ENCODE assay signal across 8 cellular contexts in genomic region chr16:31476305-31477219, GRCh38. TPM values are rescaled to one million over a fixed set of nuclear protein-coding genes. Genes with fewer than 3 reads are reported as not detected.
A peak's percentile ranks its signal among the peaks of the same experiment; 100 is the strongest.
DNase-seq lines count a peak whose midpoint lies in the region; ATAC-seq and TF ChIP-seq lines count a peak whose summit lies in the region.

No MANE protein-coding gene starts in this region.

- no peaks in the 10 kb centered on the region for H3K36me3 ChIP-seq in A673 (ENCODE audit: insufficient read depth, low read length, poor library complexity, severe bottlenecking)

- ATAC-seq in HG02623 (IDR thresholded peaks at IDR 0.05; ENCODE audit: unreplicated experiment) (peak; percentile 63), left colon (peak; percentile 78)

- H3K27me3 ChIP-seq in A673 (replicated peaks; ENCODE audit: insufficient read depth, low read depth, low read length, poor library complexity): no peaks in the 10 kb centered on the region

- H3K4me3 ChIP-seq in A673 (ENCODE audit: low read depth, low read length, poor library complexity, severe bottlenecking): no peak overlapping the region

- BruUV-seq in A673 (replicated peaks; lab: Mats Ljungman, UMichigan): no TSS peak

- no peak overlapping the region for H3K27ac ChIP-seq in A673 (ENCODE audit: low read depth, low read length, poor library complexity, severe bottlenecking)

- CTCF ChIA-PET in A673 (lab: Charles Lee): interaction anchor here (0.6 kb wide), 1 partner anchor 494 kb away, joined by 3 read pairs; no protein-coding TSS in a partner anchor

- no peaks in the 10 kb centered on the region for H3K9me3 ChIP-seq in A673 (ENCODE audit: low read depth, low read length, poor library complexity, severe bottlenecking)

- H3K4me1 ChIP-seq in A673 (ENCODE audit: insufficient read depth, low read length, poor library complexity, severe bottlenecking): no peaks in the 10 kb centered on the region

- POLR2A ChIA-PET in A673 (lab: Charles Lee; ENCODE audit: low non-redundant PET): no interaction called here

- DNase-seq in DMS53 treated with DMSO at 0.1 percent for 48 hours (lab: John Stamatoyannopoulos, UW; ENCODE audit: unreplicated experiment): peak; percentile 48
- DNase-seq in RPMI8226: peak; percentile 95
- peak; percentile 90 for DNase-seq in activated naive CD4-positive, alpha-beta T cell treated with anti-CD3 and anti-CD28 coated beads, Interleukin-2, amount 50 U/mL, for 16 hours
- peak; percentile 93 to 98 for DNase-seq in left colon
- peak; percentile 79 to 85 (median 82) for DNase-seq in stimulated activated CD4-positive, alpha-beta T cell treated with anti-CD3 and anti-CD28 coated beads, TNF-alpha, amount 100 ng/mL, for 1 hour (ENCODE audit: low read depth in 3 of 3, low spot score in 1 of 3)
- no peak for DNase-seq in SIG-M5 treated with dmso at 0.1 percent for 504 hours (lab: John Stamatoyannopoulos, UW; ENCODE audit: unreplicated experiment)
- no peak for DNase-seq in A673 (ENCODE audit: low spot score)

- TF ChIP-seq CTCF in A673 (conservative IDR thresholded peaks at IDR 0.05; ENCODE audit: low read depth, low read length): no peak

- intact Hi-C loops in left colon (cut with DNase I, micrococcal nuclease) (no loop called here), A673 (cut with micrococcal nuclease; ENCODE audit: unreplicated experiment) (no loop called here)

RNA-seq across cellular contexts. Expression of gene TGFB1I1, which starts 4.6 kb away (rescaled TPM):
- total RNA-seq in left colon (10 to 100 TPM in 1 of 2 donors, 1 to 10 TPM in 1; 7.4 to 42.8 TPM), A673 (2021) (3.3 and 3.8 TPM in 2 replicates)

RNA-seq across cellular contexts. Expression of gene SLC5A2, which starts 6.4 kb away (rescaled TPM):
- total RNA-seq in left colon (under 1 TPM; 0.28 to 0.79 TPM), A673 (2021) (not detected in 2 replicates)

RNA-seq across cellular contexts. Expression of gene ARMC5, which starts 17.3 kb away (rescaled TPM):
- total RNA-seq in left colon (1 to 10 TPM; 7.0 to 8.5 TPM), A673 (2021) (7.4 and 8.8 TPM in 2 replicates)

RNA-seq across cellular contexts. Expression of gene RUSF1, which starts 31.6 kb away (rescaled TPM):
- total RNA-seq in left colon: 10 to 100 TPM; 56.5 to 65.4 TPM
- 41.9 and 46.3 TPM in 2 replicates for total RNA-seq in A673 (2021)

RNA-seq across cellular contexts. Expression of gene ZNF843, which starts 34.0 kb away (rescaled TPM):
- total RNA-seq in left colon (under 1 TPM; 0.31 to 0.39 TPM), A673 (2021) (0.32 and 0.81 TPM in 2 replicates)

Comparison
In these comparisons a context has a peak if more than half of its experiments do, and no peak if none do; other contexts are left out.
1. DNase-seq: peak in DMS53 treated with DMSO at 0.1 percent for 48 hours (single experiment), RPMI8226 (single experiment), activated naive CD4-positive, alpha-beta T cell treated with anti-CD3 and anti-CD28 coated beads, Interleukin-2, amount 50 U/mL, for 16 hours (single experiment), left colon (2 of 2) and stimulated activated CD4-positive, alpha-beta T cell treated with anti-CD3 and anti-CD28 coated beads, TNF-alpha, amount 100 ng/mL, for 1 hour (3 of 3); none in SIG-M5 treated with dmso at 0.1 percent for 504 hours (single experiment) and A673 (single experiment).